Comparison of ENCODE assay signal across 16 cellular contexts in genomic region chr14:101500681-101501080, GRCh38.
"Had no signal": no experiment of that assay in that cellular context is flagged by ENCODE, and none has a peak within 500 bp of the region (broad histone marks: within the 10 kb centered on the region; RNA-seq: fewer than 3 reads in every experiment).

No MANE protein-coding gene starts in this region.

- H3K4me3 ChIP-seq: neural progenitor cell, pancreas, vagina had no signal

- H3K27ac ChIP-seq: epithelial cell of prostate, neural progenitor cell, pancreas, vagina had no signal

- H3K9ac ChIP-seq: neural progenitor cell had no signal

- ATAC-seq: activated CD4-positive, CD25-positive, alpha-beta regulatory T cell treated with anti-CD3 and anti-CD28 coated beads, Interleukin-2, amount 50 U/mL, for 24 hours; effector memory CD8-positive, alpha-beta T cell; pancreas; stimulated activated naive B cell treated with anti-CD40 and anti-IgM and Interleukin-4, amounts not matched to agents 10 μg/mL and 1 μg/mL and 100 μg/mL, for 72 hours had no signal

- H3K27me3 ChIP-seq: neural progenitor cell, pancreas, vagina had no signal

- H2AFZ ChIP-seq: neural progenitor cell had no signal

- H3K9me3 ChIP-seq: pancreas, vagina had no signal

- H3K36me3 ChIP-seq: neural progenitor cell, pancreas, vagina had no signal

- H3K4me2 ChIP-seq: neural progenitor cell had no signal

- DNase-seq: activated CD8-positive, alpha-beta memory T cell treated with anti-CD3 and anti-CD28 coated beads for 24 hours; activated CD8-positive, alpha-beta memory T cell treated with anti-CD3 and anti-CD28 coated beads, Interleukin-2, amount 50 U/mL, for 48 hours; activated effector memory CD4-positive, alpha-beta T cell treated with Interleukin-2 at 50 U/mL for 16 hours; activated T-cell treated with anti-CD3 and anti-CD28 coated beads, Interleukin-2, amount 50 U/mL, for 48 hours; dermis blood vessel endothelial cell; effector memory CD8-positive, alpha-beta T cell; foreskin fibroblast; hippocampal formation; mammary epithelial cell; stimulated activated naive B cell treated with anti-CD40 and anti-IgM and Interleukin-4, amounts not matched to agents 10 μg/mL and 1 μg/mL and 100 μg/mL, for 72 hours; T1000 had no signal
